11 cellular contexts compared by ENCODE assay signal in the genomic region with DNA sequence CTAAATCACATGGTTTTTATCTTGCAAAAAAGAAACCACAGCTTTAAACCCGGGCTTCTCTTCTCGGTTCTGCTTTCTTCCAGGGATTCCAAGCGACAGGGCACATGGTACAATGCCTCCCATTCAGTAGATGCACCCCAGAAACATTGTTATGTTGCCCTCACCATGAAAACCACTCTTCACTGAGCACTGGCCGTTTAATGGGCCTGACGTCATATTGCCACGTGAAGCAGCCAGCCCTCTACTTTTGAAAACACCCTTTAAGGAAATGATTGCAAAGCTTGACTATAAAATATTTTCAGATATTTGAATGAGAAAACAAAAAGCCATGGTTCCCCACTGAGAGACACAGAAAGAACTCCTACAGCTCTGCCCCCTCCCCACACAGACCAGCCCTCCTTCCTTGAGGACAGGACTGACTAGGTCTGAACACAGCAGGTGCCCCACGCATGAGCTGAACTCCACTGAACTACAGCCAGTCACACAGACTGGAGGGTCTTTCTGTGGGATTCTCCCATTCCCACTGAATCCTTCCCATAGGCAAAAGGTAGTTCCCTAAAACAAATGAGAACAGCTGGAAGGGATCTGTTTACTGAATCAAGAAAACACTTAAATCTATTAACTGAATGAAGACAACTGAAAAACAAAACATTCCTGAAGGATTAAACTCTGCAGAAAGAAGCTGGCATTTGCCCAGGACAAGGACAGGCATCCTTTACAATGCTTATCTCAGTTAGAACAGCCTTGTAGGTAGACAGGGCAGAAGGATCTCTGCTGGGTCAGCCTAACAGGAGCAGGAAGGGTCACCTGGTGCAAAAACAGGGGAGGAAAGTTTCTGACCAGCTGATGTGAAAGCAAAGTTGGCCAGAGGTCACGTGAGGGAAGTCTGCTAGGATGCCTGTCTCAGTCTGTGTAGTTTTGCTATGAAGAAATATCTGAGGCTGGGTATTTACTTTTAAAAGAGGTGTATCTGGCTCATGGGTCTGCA.
DNase-seq lines count a peak whose midpoint lies in the region; ATAC-seq and TF ChIP-seq lines count a peak whose summit lies in the region.
"Had no signal": no experiment of that assay in that cellular context is flagged by ENCODE, and none has a peak within 500 bp of the region (broad histone marks: within the 10 kb centered on the region; RNA-seq: fewer than 3 reads in every experiment).

No MANE protein-coding gene starts in this region.

- intact Hi-C loops in lower lobe of right lung (cut with DNase I), result no loop called here

- peaks cover 26% of the 10 kb centered on the region for H3K4me1 Mint-ChIP-seq in neural crest cell

- peaks cover 12% of the 10 kb centered on the region for H3K4me1 ChIP-seq in lower lobe of right lung
- H3K4me1 ChIP-seq: ascending aorta had no signal

- H3K36me3 Mint-ChIP-seq in neural crest cell (ENCODE audit: low read depth), result no peaks in the 10 kb centered on the region

- no peak overlapping the region for H3K4me3 ChIP-seq in choroid plexus epithelial cell (ENCODE audit: low read depth, low read length)
- H3K4me3 ChIP-seq in lower lobe of right lung, result no peak overlapping the region
- H3K4me3 ChIP-seq: ascending aorta had no signal

- no peaks in the 10 kb centered on the region for H3K9me3 ChIP-seq in lower lobe of right lung
- H3K9me3 ChIP-seq: ascending aorta had no signal

- TF ChIP-seq CTCF in choroid plexus epithelial cell (conservative IDR thresholded peaks at IDR 0.05; ENCODE audit: low read depth, low read length) (no peak), neural crest cell (conservative IDR thresholded peaks at IDR 0.05) (no peak), lower lobe of right lung (IDR thresholded peaks at IDR 0.05) (no peak)

- peaks cover 7% of the 10 kb centered on the region for H3K9me3 Mint-ChIP-seq in neural crest cell

- no peak overlapping the region for H3K4me3 Mint-ChIP-seq in neural crest cell

- H3K36me3 ChIP-seq in lower lobe of right lung, result no peaks in the 10 kb centered on the region
- H3K36me3 ChIP-seq: ascending aorta had no signal

- peak overlapping the region; percentile 39 for H3K27ac Mint-ChIP-seq in neural crest cell (ENCODE audit: unreplicated experiment)

- H3K27me3 ChIP-seq in lower lobe of right lung (ENCODE audit: low read depth), result no peaks in the 10 kb centered on the region
- H3K27me3 ChIP-seq: ascending aorta had no signal

- H3K27ac ChIP-seq in lower lobe of right lung, result no peak overlapping the region
- H3K27ac ChIP-seq: ascending aorta had no signal

- DNase-seq in COLO829 (ENCODE audit: low spot score) (peak; percentile 53), NCI-H2107 (lab: John Stamatoyannopoulos, UW) (peak; percentile 37), choroid plexus epithelial cell (ENCODE audit: low read depth) (peak; percentile 82), neural crest cell (ENCODE audit: low read depth, low spot score) (no peak), activated gamma-delta T cell (lab: John Stamatoyannopoulos, UW) (no peak), lower lobe of right lung (no peak), NCI-H2171 treated with DMSO at 0.1 percent for 48 hours (lab: John Stamatoyannopoulos, UW) (no peak)
- DNase-seq: NCI-H1105 treated with DMSO at 0.1 percent for 48 hours, occipital lobe had no signal

- no peaks in the 10 kb centered on the region for H3K27me3 Mint-ChIP-seq in neural crest cell (ENCODE audit: low read depth)

- no peak for ATAC-seq in HG03565 (IDR thresholded peaks at IDR 0.05; ENCODE audit: unreplicated experiment)
- ATAC-seq in lower lobe of right lung, result no peak

Comparison
In these comparisons a context has a peak if more than half of its experiments do, and no peak if none do; other contexts are left out.
1. DNase-seq: peak in COLO829 (single experiment), NCI-H2107 (single experiment) and choroid plexus epithelial cell (single experiment); none in neural crest cell (single experiment), activated gamma-delta T cell (single experiment), lower lobe of right lung (single experiment) and NCI-H2171 treated with DMSO at 0.1 percent for 48 hours (single experiment).